In the genomic region with DNA sequence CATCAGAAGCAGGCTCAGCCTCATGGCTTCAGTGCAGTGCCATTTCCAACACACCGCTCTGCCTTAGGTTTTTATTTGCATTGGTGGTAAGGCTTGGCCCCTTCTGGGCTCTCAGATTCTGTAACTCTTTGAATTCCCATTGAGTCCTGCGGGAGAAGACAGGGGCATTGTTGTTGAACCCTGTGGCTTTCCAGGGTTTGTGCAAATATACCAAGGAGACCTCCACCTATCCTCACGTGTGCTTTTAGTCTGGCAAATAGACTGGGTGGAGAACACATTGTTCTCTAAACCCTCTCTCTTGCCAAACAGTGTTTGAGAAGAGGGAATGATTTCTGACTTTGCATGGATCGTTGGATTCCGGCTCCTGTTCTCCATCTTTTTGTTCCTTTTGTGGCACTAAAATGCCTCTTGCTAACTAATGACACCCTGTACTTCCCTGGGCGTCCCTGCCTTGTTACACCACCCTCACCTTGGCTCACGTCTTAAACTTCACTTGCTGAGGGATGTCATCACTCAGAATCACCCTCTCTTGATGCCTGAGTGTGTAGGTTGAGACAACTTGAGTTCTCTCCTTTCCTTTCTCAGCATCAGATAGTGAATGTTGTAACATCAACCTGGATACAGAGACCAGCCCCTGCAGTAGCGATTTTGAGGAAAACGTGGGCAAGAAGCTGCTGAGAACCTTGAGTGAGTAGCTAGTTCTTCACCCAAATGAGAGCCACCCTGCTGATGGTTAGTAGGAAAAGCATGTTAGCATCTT, we compare ENCODE assay signal across 20 cellular contexts.
"Had no signal": no experiment of that assay in that cellular context is flagged by ENCODE, and none has a peak within 500 bp of the region (broad histone marks: within the 10 kb centered on the region; RNA-seq: fewer than 3 reads in every experiment).

No MANE protein-coding gene starts in this region.

- H3K9me3 ChIP-seq: pancreas, thyroid gland had no signal

- H3K36me3 Mint-ChIP-seq: memory B cell, natural killer cell, type B pancreatic cell had no signal

- H3K27ac Mint-ChIP-seq: memory B cell; natural killer cell; stimulated activated naive CD8-positive, alpha-beta T cell treated with anti-CD3 and anti-CD28 coated beads, Interleukin-15, amount 100 ng/mL, for 72 hours; type B pancreatic cell had no signal

- H3K36me3 ChIP-seq: pancreas, thyroid gland had no signal

- H3K27ac ChIP-seq: pancreas, thyroid gland had no signal

- H3K4me3 Mint-ChIP-seq: memory B cell; natural killer cell; stimulated activated naive CD8-positive, alpha-beta T cell treated with anti-CD3 and anti-CD28 coated beads, Interleukin-15, amount 100 ng/mL, for 72 hours; type B pancreatic cell had no signal

- H3K4me1 ChIP-seq: pancreas had no signal

- H3K4me1 Mint-ChIP-seq: stimulated activated naive CD8-positive, alpha-beta T cell treated with anti-CD3 and anti-CD28 coated beads, Interleukin-15, amount 100 ng/mL, for 72 hours had no signal

- H3K4me2 ChIP-seq: smooth muscle cell had no signal

- H3K4me3 ChIP-seq: dorsolateral prefrontal cortex, lung, pancreas, smooth muscle cell, thyroid gland had no signal

- FAIRE-seq: frontal cortex, kidney, pancreas had no signal

- DNase-seq: dorsolateral prefrontal cortex; effector CD4-positive, alpha-beta T cell; kidney; natural killer cell; occipital lobe; pancreas; stimulated activated CD4-positive, alpha-beta T cell treated with anti-CD3 and anti-CD28 coated beads, Interleukin-12 subunit alpha, Interleukin-12 subunit beta, amount 100 ng/mL, for 4 hours; stimulated activated CD4-positive, alpha-beta T cell treated with anti-CD3 and anti-CD28 coated beads, Interleukin-1b, Interleukin-23, amount 100 ng/mL, for 48 hours; stimulated activated CD4-positive, alpha-beta T cell treated with anti-CD3 and anti-CD28 coated beads, Interleukin-4, amount 100 ng/mL, for 1 hour; stimulated activated CD8-positive, alpha-beta memory T cell treated with anti-CD3 and anti-CD28 coated beads, Interleukin-4, amount 100 ng/mL, for 48 hours; stimulated activated naive CD4-positive, alpha-beta T cell; stimulated activated naive CD8-positive, alpha-beta T cell treated with anti-CD3 and anti-CD28 coated beads, Interleukin-15, amount 100 ng/mL, for 72 hours; thyroid gland had no signal

- H3K9me3 Mint-ChIP-seq: memory B cell; natural killer cell; stimulated activated naive CD8-positive, alpha-beta T cell treated with anti-CD3 and anti-CD28 coated beads, Interleukin-15, amount 100 ng/mL, for 72 hours; type B pancreatic cell had no signal

- ATAC-seq: left lobe of liver; natural killer cell; pancreas; sciatic nerve; stimulated activated naive CD8-positive, alpha-beta T cell treated with anti-CD3 and anti-CD28 coated beads, Interleukin-15, amount 100 ng/mL, for 72 hours had no signal

- H3K27me3 ChIP-seq: dorsolateral prefrontal cortex, pancreas, thyroid gland had no signal
